In genomic region chr6:157235600-157236039, GRCh38 we compare ENCODE assay signal across 8 cellular contexts.
DNase-seq lines count a peak whose midpoint lies in the region; ATAC-seq and TF ChIP-seq lines count a peak whose summit lies in the region.

No MANE protein-coding gene starts in this region.

- peak overlapping the region in 1 of 2 experiments; percentile 10 for H2BK12ac ChIP-seq in mesenchymal stem cell (ENCODE audit: low read length in 2 of 2)

- no peak overlapping the region for H2AFZ ChIP-seq in mesenchymal stem cell (ENCODE audit: low read depth, low read length)

- 3% methylated on average over 15 of the region's 28 CpGs for WGBS in mesenchymal stem cell

- no peak overlapping the region for H4K8ac ChIP-seq in mesenchymal stem cell (ENCODE audit: low read length)

- H3K9me3 ChIP-seq in HUES48 (ENCODE audit: control insufficient read depth, insufficient read depth, low read length): no peaks in the 10 kb centered on the region
- no peaks in the 10 kb centered on the region for H3K9me3 ChIP-seq in mesenchymal stem cell (ENCODE audit: control insufficient read depth, low read length)

- peaks cover 10% of the 10 kb centered on the region for H3K4me1 ChIP-seq in HUES48 (ENCODE audit: control insufficient read depth, insufficient read depth, low read length)
- H3K4me1 ChIP-seq in mesenchymal stem cell (ENCODE audit: control insufficient read depth, insufficient read depth, low read depth, low read length): peaks cover 20% of the 10 kb centered on the region

- H3K4me3 ChIP-seq in HUES48 (ENCODE audit: low read depth, low read length) (peak overlapping the region; percentile 57), epithelial cell of proximal tubule (ENCODE audit: low read depth, low read length) (peak overlapping the region; percentile 46), mesenchymal stem cell (ENCODE audit: insufficient read depth in 1 of 2, low read depth in 1 of 2, low read length in 2 of 2) (peak overlapping the region; percentile 30 to 79)

- H3K4ac ChIP-seq in mesenchymal stem cell (ENCODE audit: low read depth in 1 of 2, low read length in 2 of 2): no peak overlapping the region

- H4K91ac ChIP-seq in mesenchymal stem cell (ENCODE audit: low read length): no peak overlapping the region

- H2AK5ac ChIP-seq in mesenchymal stem cell (ENCODE audit: low read length, severe bottlenecking): no peak overlapping the region

- no peak overlapping the region for H2BK5ac ChIP-seq in mesenchymal stem cell (ENCODE audit: low read depth, low read length, poor library complexity, severe bottlenecking)

- peak; percentile 63 for TF ChIP-seq CTCF in epithelial cell of proximal tubule (conservative IDR thresholded peaks at IDR 0.05; ENCODE audit: low read depth, low read length)

- no peak overlapping the region for H2BK120ac ChIP-seq in mesenchymal stem cell (ENCODE audit: low read depth, low read length)

- H3K27ac ChIP-seq in HUES48 (ENCODE audit: low read depth, low read length) (no peak overlapping the region), mesenchymal stem cell (ENCODE audit: low read length, poor library complexity, severe bottlenecking) (no peak overlapping the region)

- H3K36me3 ChIP-seq in HUES48 (ENCODE audit: control insufficient read depth, insufficient read depth, low read length): no peaks in the 10 kb centered on the region
- H3K36me3 ChIP-seq in mesenchymal stem cell (ENCODE audit: control insufficient read depth in 1 of 2, insufficient read depth in 2 of 2, low read depth in 1 of 2, low read length in 2 of 2): no peaks in the 10 kb centered on the region

- H2BK15ac ChIP-seq in mesenchymal stem cell (ENCODE audit: low read depth, poor library complexity, severe bottlenecking): no peak overlapping the region

- H3K27me3 ChIP-seq in HUES48 (ENCODE audit: control insufficient read depth, insufficient read depth, low read length) (peaks cover 48% of the 10 kb centered on the region), mesenchymal stem cell (ENCODE audit: control insufficient read depth in 1 of 2, insufficient read depth in 1 of 2, low read length in 2 of 2) (peaks cover 30 to 46% of the 10 kb centered on the region in 2 experiments)

- H3K14ac ChIP-seq in mesenchymal stem cell (ENCODE audit: low read length in 2 of 2): no peak overlapping the region

- DNase-seq in DMS53 treated with DMSO at 0.1 percent for 48 hours (lab: John Stamatoyannopoulos, UW; ENCODE audit: unreplicated experiment): peak; percentile 42
- DNase-seq in activated T-cell treated with anti-CD3 and anti-CD28 coated beads for 1 hour (ENCODE audit: low read depth): peak; percentile 44
- DNase-seq in epithelial cell of proximal tubule (ENCODE audit: low read depth): no peak
- peak; percentile 60 for DNase-seq in mesenchymal stem cell
- DNase-seq in stimulated activated CD8-positive, alpha-beta memory T cell treated with anti-CD3 and anti-CD28 coated beads, Interleukin-7, amount 100 ng/mL, for 4 hours (ENCODE audit: low read depth in 2 of 2): peak; percentile 10 to 35
- DNase-seq in SHP77 (lab: John Stamatoyannopoulos, UW): no peak

- H3K79me1 ChIP-seq in mesenchymal stem cell (replicated peaks; ENCODE audit: low read length, poor library complexity, severe bottlenecking): no peaks in the 10 kb centered on the region

- H3K18ac ChIP-seq in mesenchymal stem cell (ENCODE audit: low read depth in 1 of 2, low read length in 2 of 2): no peak overlapping the region

- H3K4me2 ChIP-seq in mesenchymal stem cell (ENCODE audit: low read length, poor library complexity, severe bottlenecking): peak overlapping the region; percentile 79

- ATAC-seq in GM18861 (IDR thresholded peaks at IDR 0.05; ENCODE audit: unreplicated experiment): no peak

- peak overlapping the region in 1 of 2 experiments; percentile 23 for H3K23ac ChIP-seq in mesenchymal stem cell (ENCODE audit: low read length in 2 of 2)

- H3K9ac ChIP-seq in HUES48 (ENCODE audit: low read depth, low read length) (no peak overlapping the region), mesenchymal stem cell (ENCODE audit: low read length) (peak overlapping the region; percentile 81)

Comparison
In these comparisons a context has a peak if more than half of its experiments do, and no peak if none do; other contexts are left out.
1. DNase-seq: peak in DMS53 treated with DMSO at 0.1 percent for 48 hours (single experiment), activated T-cell treated with anti-CD3 and anti-CD28 coated beads for 1 hour (single experiment), mesenchymal stem cell (single experiment) and stimulated activated CD8-positive, alpha-beta memory T cell treated with anti-CD3 and anti-CD28 coated beads, Interleukin-7, amount 100 ng/mL, for 4 hours (2 of 2); none in epithelial cell of proximal tubule (single experiment) and SHP77 (0 of 2).
2. Peak in every context shown above with its lines, with median percentiles within 50 percentile points of each other: H3K4me3 ChIP-seq.